ENCODE assay signal across 20 cellular contexts in genomic region chr9:115808695-115809094, GRCh38.
DNase-seq lines count a peak whose midpoint lies in the region; ATAC-seq and TF ChIP-seq lines count a peak whose summit lies in the region.
"Had no signal": no experiment of that assay in that cellular context is flagged by ENCODE, and none has a peak within 500 bp of the region (broad histone marks: within the 10 kb centered on the region; RNA-seq: fewer than 3 reads in every experiment).

No MANE protein-coding gene starts in this region.

- peaks cover 5% of the 10 kb centered on the region; the same call in 2 of the 3 replicates for H3K4me1 Mint-ChIP-seq in GM23338
- H3K4me1 Mint-ChIP-seq: activated CD4-positive, alpha-beta memory T cell treated with anti-CD3 and anti-CD28 coated beads, Interleukin-2, amount 10 ng/mL, durations not matched to agents 7 days and 5 days; stimulated activated memory B cell treated with anti-CD40 and anti-IgM and Interleukin-4, amounts not matched to agents 10 μg/mL and 1 μg/mL and 100 μg/mL, for 72 hours had no signal

- no peak overlapping the region for H3K27ac ChIP-seq in GM23338 (ENCODE audit: low read depth)
- no peak overlapping the region for H3K27ac ChIP-seq in fibroblast of lung (ENCODE audit: insufficient read depth, low read length)
- H3K27ac ChIP-seq in osteoblast (ENCODE audit: low read depth, low read length), result no peak overlapping the region
- no peak overlapping the region for H3K27ac ChIP-seq in substantia nigra (ENCODE audit: low read depth, low read length, poor library complexity, severe bottlenecking)
- no peak overlapping the region for H3K27ac ChIP-seq in gastrocnemius medialis
- H3K27ac ChIP-seq: brain microvascular endothelial cell, foreskin keratinocyte, suprapubic skin had no signal

- H3K27ac Mint-ChIP-seq in GM23338, result peak overlapping the region; percentile 42; the same call in 1 of the 2 replicates
- H3K27ac Mint-ChIP-seq: activated CD4-positive, alpha-beta memory T cell treated with anti-CD3 and anti-CD28 coated beads, Interleukin-2, amount 10 ng/mL, durations not matched to agents 7 days and 5 days; dendritic cell treated with granulocyte-macrophage colony-stimulating factor and Interleukin-4, amounts not matched to agents 40 ng/mL and 50 ng/mL, for 4 days; naive thymus-derived CD4-positive, alpha-beta T cell; stimulated activated memory B cell treated with anti-CD40 and anti-IgM and Interleukin-4, amounts not matched to agents 10 μg/mL and 1 μg/mL and 100 μg/mL, for 72 hours had no signal

- H3K79me2 ChIP-seq in GM23338 (replicated peaks; ENCODE audit: insufficient read depth), result no peaks in the 10 kb centered on the region
- no peaks in the 10 kb centered on the region for H3K79me2 ChIP-seq in fibroblast of lung (ENCODE audit: control insufficient read depth, insufficient read depth, low read length)
- H3K79me2 ChIP-seq in osteoblast (ENCODE audit: insufficient read depth, low read length), result no peaks in the 10 kb centered on the region

- H3K36me3 ChIP-seq in GM23338 (ENCODE audit: insufficient read depth) (no peaks in the 10 kb centered on the region), fibroblast of lung (ENCODE audit: control insufficient read depth, insufficient read depth, low read length) (no peaks in the 10 kb centered on the region), osteoblast (ENCODE audit: insufficient read depth, low read length) (no peaks in the 10 kb centered on the region), gastrocnemius medialis (no peaks in the 10 kb centered on the region)
- H3K36me3 ChIP-seq: brain microvascular endothelial cell, suprapubic skin had no signal

- H3K4me2 ChIP-seq in GM23338, result no peak overlapping the region
- peak overlapping the region; percentile 25 for H3K4me2 ChIP-seq in fibroblast of lung (ENCODE audit: extremely low read depth, insufficient read depth, low read length)
- peak overlapping the region; percentile 59 for H3K4me2 ChIP-seq in osteoblast (ENCODE audit: insufficient read depth, low read length)

- no peaks in the 10 kb centered on the region for H3K36me3 Mint-ChIP-seq in GM23338 (ENCODE audit: low read depth)
- H3K36me3 Mint-ChIP-seq: naive thymus-derived CD4-positive, alpha-beta T cell; stimulated activated memory B cell treated with anti-CD40 and anti-IgM and Interleukin-4, amounts not matched to agents 10 μg/mL and 1 μg/mL and 100 μg/mL, for 72 hours had no signal

- TF ChIP-seq POLR2A in gastrocnemius medialis (IDR thresholded peaks at IDR 0.05), result no peak

- H3K9me3 ChIP-seq in fibroblast of lung (ENCODE audit: control insufficient read depth, insufficient read depth, low read depth, low read length), result no peaks in the 10 kb centered on the region
- H3K9me3 ChIP-seq in osteoblast (ENCODE audit: low read depth, low read length), result no peaks in the 10 kb centered on the region
- H3K9me3 ChIP-seq in gastrocnemius medialis, result no peaks in the 10 kb centered on the region
- H3K9me3 ChIP-seq: suprapubic skin had no signal

- H3K4me1 ChIP-seq in GM23338 (ENCODE audit: insufficient read depth), result no peaks in the 10 kb centered on the region; the same call in 1 of the 2 replicates
- peaks cover 6% of the 10 kb centered on the region for H3K4me1 ChIP-seq in fibroblast of lung (ENCODE audit: control insufficient read depth, extremely low read depth, insufficient read depth, low read length)
- peaks cover 11% of the 10 kb centered on the region for H3K4me1 ChIP-seq in osteoblast (ENCODE audit: insufficient read depth, low read length)
- no peaks in the 10 kb centered on the region for H3K4me1 ChIP-seq in gastrocnemius medialis
- H3K4me1 ChIP-seq: suprapubic skin had no signal

- intact Hi-C loops in gastrocnemius medialis (cut with DNase I; ENCODE audit: low total_unique reads), result no loop called here

- ATAC-seq in GM23338, result no peak
- no peak for ATAC-seq in gastrocnemius medialis
- ATAC-seq: foreskin keratinocyte; naive thymus-derived CD4-positive, alpha-beta T cell; stimulated activated memory B cell treated with anti-CD40 and anti-IgM and Interleukin-4, amounts not matched to agents 10 μg/mL and 1 μg/mL and 100 μg/mL, for 72 hours had no signal

- DNase-seq in GM23338 (ENCODE audit: low spot score), result no peak
- peak; percentile 84 for DNase-seq in amniotic epithelial cell (ENCODE audit: low read depth)
- DNase-seq in fibroblast of lung (ENCODE audit: low read depth in 2 of 2), result peak; percentile 69 to 76
- DNase-seq in osteoblast (ENCODE audit: insufficient read length, low spot score, missing footprints), result no peak
- no peak for DNase-seq in substantia nigra (lab: John Stamatoyannopoulos, UW)
- no peak for DNase-seq in gastrocnemius medialis
- no peak for DNase-seq in GM03348 (ENCODE audit: low spot score)
- DNase-seq: activated CD4-positive, alpha-beta memory T cell treated with anti-CD3 and anti-CD28 coated beads, Interleukin-2, amount 10 ng/mL, durations not matched to agents 7 days and 5 days; activated CD4-positive, CD25-positive, alpha-beta regulatory T cell; activated effector memory CD4-positive, alpha-beta T cell treated with anti-CD3 and anti-CD28 coated beads, Interleukin-2, amount 50 U/mL, for 16 hours; brain microvascular endothelial cell; foreskin keratinocyte; naive thymus-derived CD4-positive, alpha-beta T cell; NCI-H1436; NCI-H510A; nucleus accumbens; small intestine had no signal

- peaks cover 4% of the 10 kb centered on the region; the same call in 1 of the 3 replicates for H3K9me3 Mint-ChIP-seq in GM23338

- no peaks in the 10 kb centered on the region for H4K20me1 ChIP-seq in GM23338 (replicated peaks; ENCODE audit: insufficient read depth)
- no peaks in the 10 kb centered on the region for H4K20me1 ChIP-seq in fibroblast of lung (ENCODE audit: control insufficient read depth, extremely low read depth, insufficient read depth, low read length)
- H4K20me1 ChIP-seq in osteoblast (ENCODE audit: insufficient read depth, low read length), result no peaks in the 10 kb centered on the region

- no peaks in the 10 kb centered on the region for H3K27me3 ChIP-seq in GM23338 (ENCODE audit: insufficient read depth)
- no peaks in the 10 kb centered on the region for H3K27me3 ChIP-seq in fibroblast of lung (ENCODE audit: control insufficient read depth, insufficient read depth, low read length)
- H3K27me3 ChIP-seq in osteoblast (ENCODE audit: insufficient read depth, low read length), result no peaks in the 10 kb centered on the region
- no peaks in the 10 kb centered on the region for H3K27me3 ChIP-seq in gastrocnemius medialis
- H3K27me3 ChIP-seq: brain microvascular endothelial cell, foreskin keratinocyte, suprapubic skin had no signal

- H3K4me3 Mint-ChIP-seq in GM23338, result no peak overlapping the region
- H3K4me3 Mint-ChIP-seq: activated CD4-positive, alpha-beta memory T cell treated with anti-CD3 and anti-CD28 coated beads, Interleukin-2, amount 10 ng/mL, durations not matched to agents 7 days and 5 days; dendritic cell treated with granulocyte-macrophage colony-stimulating factor and Interleukin-4, amounts not matched to agents 40 ng/mL and 50 ng/mL, for 4 days; naive thymus-derived CD4-positive, alpha-beta T cell; stimulated activated memory B cell treated with anti-CD40 and anti-IgM and Interleukin-4, amounts not matched to agents 10 μg/mL and 1 μg/mL and 100 μg/mL, for 72 hours had no signal

- H2AFZ ChIP-seq in GM23338 (0 out of 2 replicates have a peak overlapping the region, but pooled peaks have one; percentile 24), fibroblast of lung (ENCODE audit: low read length) (no peak overlapping the region), osteoblast (ENCODE audit: low read length) (peak overlapping the region; percentile 68)

- H3K27me3 Mint-ChIP-seq in GM23338 (ENCODE audit: insufficient read depth, low read depth, poor library complexity), result peaks cover 3% of the 10 kb centered on the region
- H3K27me3 Mint-ChIP-seq: activated CD4-positive, alpha-beta memory T cell treated with anti-CD3 and anti-CD28 coated beads, Interleukin-2, amount 10 ng/mL, durations not matched to agents 7 days and 5 days; dendritic cell treated with granulocyte-macrophage colony-stimulating factor and Interleukin-4, amounts not matched to agents 40 ng/mL and 50 ng/mL, for 4 days; stimulated activated memory B cell treated with anti-CD40 and anti-IgM and Interleukin-4, amounts not matched to agents 10 μg/mL and 1 μg/mL and 100 μg/mL, for 72 hours had no signal

- no peaks in the 10 kb centered on the region for H3F3A ChIP-seq in GM23338 (replicated peaks; ENCODE audit: low read depth)

- no peaks in the 10 kb centered on the region for H3K9me2 ChIP-seq in GM23338 (ENCODE audit: insufficient read depth)

- H3K4me3 ChIP-seq in GM23338 (no peak overlapping the region), fibroblast of lung (replicated peaks in 1 of 4; ENCODE audit: control extremely low read depth in 1 of 4, insufficient read depth in 1 of 4, low read depth in 3 of 4, low read length in 4 of 4) (no peak overlapping the region), osteoblast (ENCODE audit: insufficient read depth, low read length) (peak overlapping the region; percentile 31), gastrocnemius medialis (no peak overlapping the region)
- H3K4me3 ChIP-seq: suprapubic skin had no signal

- TF ChIP-seq CTCF in GM23338 (conservative IDR thresholded peaks at IDR 0.05; ENCODE audit: low read depth in 2 of 2), result no peak
- no peak for TF ChIP-seq CTCF in fibroblast of lung (conservative IDR thresholded peaks at IDR 0.05 in 1 of 2, IDR thresholded peaks at IDR 0.05 in 1 of 2; ENCODE audit: low read depth in 1 of 2, low read length in 2 of 2)
- TF ChIP-seq CTCF in osteoblast (IDR thresholded peaks at IDR 0.05; ENCODE audit: extremely low read depth, low read depth, low read length), result no peak
- TF ChIP-seq CTCF in gastrocnemius medialis (IDR thresholded peaks at IDR 0.05 in 4 of 5, conservative IDR thresholded peaks at IDR 0.05 in 1 of 5), result no peak

- H3K9ac ChIP-seq in fibroblast of lung (ENCODE audit: insufficient read depth, low read length), result no peak overlapping the region

- in situ Hi-C loops in gastrocnemius medialis (cut with MboI; ENCODE audit: low sequenced_read_pairs in 4 of 4), result no loop called here

TF ChIP-seq in GM23338, 12 proteins besides CTCF, POLR2A, EP300 and RAD21 (continues in another document):
- TF ChIP-seq JUNB (IDR thresholded peaks at IDR 0.05; ENCODE audit: unreplicated experiment) (no peak), NANOG (IDR thresholded peaks at IDR 0.05; ENCODE audit: borderline replicate concordance) (no peak), ETS1 (IDR thresholded peaks at IDR 0.05) (no peak), POLR2AphosphoS5 (IDR thresholded peaks at IDR 0.05; ENCODE audit: low read depth) (no peak)

Comparison
In these comparisons a context has a peak if more than half of its experiments do, and no peak if none do; other contexts are left out.
1. DNase-seq: peak in amniotic epithelial cell (single experiment) and fibroblast of lung (2 of 2); none in GM23338 (single experiment), osteoblast (single experiment), substantia nigra (0 of 49), gastrocnemius medialis (0 of 2) and GM03348 (single experiment).